Comparison of ENCODE assay signal across 18 cellular contexts in the genomic region with DNA sequence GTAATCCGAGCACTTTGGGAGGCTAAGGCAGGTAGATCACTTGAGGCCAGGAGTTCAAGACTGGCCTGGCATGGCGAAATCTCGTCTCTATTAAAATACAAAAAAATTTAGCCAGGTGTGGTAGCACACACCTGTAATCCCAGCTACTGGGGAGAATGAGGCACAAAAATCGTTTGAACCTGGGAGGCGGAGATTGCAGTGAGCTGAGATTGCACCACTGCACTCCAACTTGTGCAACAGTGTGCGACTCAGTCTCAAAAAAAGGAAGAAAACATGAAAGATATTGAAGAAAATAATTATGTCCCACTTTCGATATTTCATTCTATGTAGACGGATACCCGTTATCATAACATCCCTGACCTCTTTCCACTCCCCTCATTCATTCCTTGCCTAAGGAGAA.
"Had no signal": no experiment of that assay in that cellular context is flagged by ENCODE, and none has a peak within 500 bp of the region (broad histone marks: within the 10 kb centered on the region; RNA-seq: fewer than 3 reads in every experiment).

No MANE protein-coding gene starts in this region.

- H3K4me3 Mint-ChIP-seq: activated CD8-positive, alpha-beta T cell treated with anti-CD3 and anti-CD28 coated beads, Interleukin-2, amount 10 ng/mL, durations not matched to agents 7 days and 5 days; activated T-helper 1 cell treated with anti-CD3 and anti-CD28 coated beads, Interleukin-12 subunit alpha, Interleukin-12 subunit beta, Interleukin-2, Interleukin-4 antibody, amounts not matched to agents 30 ng/mL and 10 ng/mL and 1 ng/mL, durations not matched to agents 14 hours and 24 hours and 36 hours; immature natural killer cell had no signal

- H3K4me3 ChIP-seq: cardiac muscle cell, esophagus muscularis mucosa, lower lobe of right lung, tibial artery, vagina had no signal

- DNase-seq: activated CD4-positive, alpha-beta T cell treated with anti-CD3 and anti-CD28 coated beads for 4 hours; activated CD8-positive, alpha-beta memory T cell treated with anti-CD3 and anti-CD28 coated beads, Interleukin-2, amount 50 U/mL, for 48 hours; activated CD8-positive, alpha-beta T cell treated with anti-CD3 and anti-CD28 coated beads, Interleukin-2, amount 10 ng/mL, durations not matched to agents 7 days and 5 days; activated naive CD4-positive, alpha-beta T cell; glutamatergic neuron; immature natural killer cell; left cardiac atrium; lower lobe of right lung; midbrain; nucleus accumbens; stimulated activated CD4-positive, alpha-beta T cell treated with anti-CD3 and anti-CD28 coated beads, Interleukin-4, amount 100 ng/mL, for 4 hours; tibial artery had no signal

- H3K27ac ChIP-seq: cardiac muscle cell, esophagus muscularis mucosa, lower lobe of right lung, tibial artery, vagina, VCaP had no signal

- H3K4me1 ChIP-seq: lower lobe of right lung, tibial artery had no signal

- H3K27me3 ChIP-seq: cardiac muscle cell, esophagus muscularis mucosa, tibial artery, vagina had no signal

- H3K9me3 Mint-ChIP-seq: immature natural killer cell had no signal

- FAIRE-seq: colon had no signal

- ATAC-seq: activated CD8-positive, alpha-beta T cell treated with anti-CD3 and anti-CD28 coated beads, Interleukin-2, amount 10 ng/mL, durations not matched to agents 7 days and 5 days; left cardiac atrium; lower lobe of right lung had no signal

- H3K36me3 ChIP-seq: cardiac muscle cell, esophagus muscularis mucosa, lower lobe of right lung, tibial artery, vagina had no signal

- H3K27ac Mint-ChIP-seq: activated CD8-positive, alpha-beta T cell treated with anti-CD3 and anti-CD28 coated beads, Interleukin-2, amount 10 ng/mL, durations not matched to agents 7 days and 5 days; activated T-helper 1 cell treated with anti-CD3 and anti-CD28 coated beads, Interleukin-12 subunit alpha, Interleukin-12 subunit beta, Interleukin-2, Interleukin-4 antibody, amounts not matched to agents 30 ng/mL and 10 ng/mL and 1 ng/mL, durations not matched to agents 14 hours and 24 hours and 36 hours; immature natural killer cell had no signal

- H3K9me3 ChIP-seq: lower lobe of right lung, vagina had no signal
